Comparison of ENCODE assay signal across 22 cellular contexts in the genomic region with DNA sequence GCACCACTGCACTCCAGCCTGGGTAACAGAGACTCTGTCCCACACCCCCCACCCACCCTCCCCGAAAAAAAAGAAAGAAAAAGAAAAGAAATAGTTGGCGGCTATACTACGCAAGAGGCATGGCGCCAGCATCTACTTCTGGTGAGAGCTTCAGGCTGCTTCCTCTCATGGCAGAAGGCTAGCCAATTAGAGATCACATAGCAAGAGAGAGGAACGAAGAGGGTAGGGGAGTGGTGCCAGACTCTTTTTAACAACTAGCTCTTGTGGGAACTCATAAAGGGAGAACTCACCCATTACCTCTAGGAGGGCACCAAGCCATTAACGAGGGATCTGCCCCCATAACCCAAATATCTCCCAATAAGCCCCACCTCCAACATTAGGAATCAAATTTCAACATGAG. TPM values are rescaled to one million over a fixed set of nuclear protein-coding genes. Genes with fewer than 3 reads are reported as not detected.
DNase-seq lines count a peak whose midpoint lies in the region; ATAC-seq and TF ChIP-seq lines count a peak whose summit lies in the region.
"Had no signal": no experiment of that assay in that cellular context is flagged by ENCODE, and none has a peak within 500 bp of the region (broad histone marks: within the 10 kb centered on the region; RNA-seq: fewer than 3 reads in every experiment).

No MANE protein-coding gene starts in this region.

- H3K4ac ChIP-seq in mesenchymal stem cell (ENCODE audit: low read depth in 1 of 2, low read length in 2 of 2): no peak overlapping the region

- peak overlapping the region; percentile 18 for H2AK5ac ChIP-seq in mesenchymal stem cell (ENCODE audit: low read length, severe bottlenecking)

- peak overlapping the region; percentile 38 for H3K27ac Mint-ChIP-seq in stimulated activated naive B cell treated with anti-CD40 and anti-IgM and Interleukin-4, amounts not matched to agents 10 μg/mL and 1 μg/mL and 100 μg/mL, for 72 hours
- no peak overlapping the region for H3K27ac Mint-ChIP-seq in activated T-cell treated with anti-CD3 and anti-CD28 coated beads, Interleukin-2, amount 50 U/mL, for 72 hours
- H3K27ac Mint-ChIP-seq: activated CD8-positive, alpha-beta T cell treated with anti-CD3 and anti-CD28 coated beads, Interleukin-2, amount 10 ng/mL, durations not matched to agents 7 days and 5 days; naive thymus-derived CD4-positive, alpha-beta T cell had no signal

- no peak overlapping the region for H3K14ac ChIP-seq in mesenchymal stem cell (ENCODE audit: low read length in 2 of 2)

- no peak for ATAC-seq in SK-N-SH treated with all-trans-retinoic acid at 6 μM for 48 hours
- ATAC-seq in stimulated activated naive B cell treated with anti-CD40 and anti-IgM and Interleukin-4, amounts not matched to agents 10 μg/mL and 1 μg/mL and 100 μg/mL, for 72 hours (replicated peaks): no peak
- ATAC-seq in activated T-cell treated with anti-CD3 and anti-CD28 coated beads, Interleukin-2, amount 50 U/mL, for 72 hours (replicated peaks in 1 of 2): no peak
- ATAC-seq in HG03025 (IDR thresholded peaks at IDR 0.05; ENCODE audit: low FRiP score, unreplicated experiment): no peak
- ATAC-seq: activated CD8-positive, alpha-beta T cell treated with anti-CD3 and anti-CD28 coated beads, Interleukin-2, amount 10 ng/mL, durations not matched to agents 7 days and 5 days; naive thymus-derived CD4-positive, alpha-beta T cell had no signal

- DNase-seq in SK-N-SH: no peak
- no peak for DNase-seq in SJCRH30
- DNase-seq in mesenchymal stem cell: no peak
- no peak for DNase-seq in stimulated activated naive B cell treated with anti-CD40 and anti-IgM and Interleukin-4, amounts not matched to agents 10 μg/mL and 1 μg/mL and 100 μg/mL, for 72 hours
- DNase-seq in activated T-cell treated with anti-CD3 and anti-CD28 coated beads, Interleukin-2, amount 50 U/mL, for 72 hours: no peak
- DNase-seq in Karpas-422: no peak
- DNase-seq: 8988T; activated CD4-positive, CD25-positive, alpha-beta regulatory T cell treated with anti-CD3 and anti-CD28 coated beads, Interleukin-2, amount 50 U/mL, for 72 hours; activated CD8-positive, alpha-beta T cell treated with anti-CD3 and anti-CD28 coated beads, Interleukin-2, amount 10 ng/mL, durations not matched to agents 7 days and 5 days; activated naive CD4-positive, alpha-beta T cell treated with Interleukin-2 at 50 U/mL for 16 hours; activated T-cell treated with anti-CD3 and anti-CD28 coated beads, Interleukin-2, amount 50 U/mL, for 1 hour; amniotic stem cell; Calu3; naive thymus-derived CD4-positive, alpha-beta T cell; NCI-H146; posterior cingulate gyrus; stomach; T-helper 9 cell; upper lobe of left lung had no signal

- peak overlapping the region in 1 of 2 experiments; percentile 14 for H2BK12ac ChIP-seq in mesenchymal stem cell (ENCODE audit: low read length in 2 of 2)

- peaks cover 98% of the 10 kb centered on the region for H3K79me2 ChIP-seq in SK-N-SH (ENCODE audit: insufficient read depth)
- H3K79me2 ChIP-seq in Karpas-422 (ENCODE audit: low read length): no peaks in the 10 kb centered on the region

- H2AFZ ChIP-seq in SK-N-SH (ENCODE audit: low read depth): no peak overlapping the region
- H2AFZ ChIP-seq in mesenchymal stem cell (ENCODE audit: low read depth, low read length): no peak overlapping the region
- H2AFZ ChIP-seq in Karpas-422 (ENCODE audit: low read length): no peak overlapping the region

- H4K20me1 ChIP-seq in SK-N-SH (ENCODE audit: insufficient read depth): peaks cover 3% of the 10 kb centered on the region; the same call in 1 of the 2 replicates
- peaks cover 24% of the 10 kb centered on the region; the same call in 1 of the 2 replicates for H4K20me1 ChIP-seq in Karpas-422 (ENCODE audit: insufficient read depth, low read depth, low read length)
- H4K20me1 ChIP-seq: BLaER1 treated with 17β-estradiol and CSF1 and Interleukin-3, amounts not matched to agents 10 nM and 100 nM had no signal

- no peak for TF ChIP-seq EP300 in SK-N-SH (IDR thresholded peaks at IDR 0.05; ENCODE audit: borderline replicate concordance in 1 of 2, low read depth in 1 of 2, low read length in 1 of 2)

- peak overlapping the region in 1 of 2 experiments; percentile 30 for H3K18ac ChIP-seq in mesenchymal stem cell (ENCODE audit: low read depth in 1 of 2, low read length in 2 of 2)

- peak overlapping the region; percentile 35 for H2BK5ac ChIP-seq in mesenchymal stem cell (ENCODE audit: low read depth, low read length, poor library complexity, severe bottlenecking)

- POLR2A ChIA-PET in SK-N-SH (lab: Yijun Ruan, JAX): no interaction called here

- H3K79me1 ChIP-seq in mesenchymal stem cell (replicated peaks; ENCODE audit: low read length, poor library complexity, severe bottlenecking): peaks cover 10% of the 10 kb centered on the region

- H3K36me3 ChIP-seq in SK-N-SH (replicated peaks in 1 of 2; ENCODE audit: control insufficient read depth in 1 of 2, insufficient read depth in 2 of 2, low read length in 1 of 2): no peaks in the 10 kb centered on the region
- H3K36me3 ChIP-seq in SJCRH30: no peaks in the 10 kb centered on the region
- H3K36me3 ChIP-seq in mesenchymal stem cell (ENCODE audit: control insufficient read depth in 1 of 2, insufficient read depth in 2 of 2, low read depth in 1 of 2, low read length in 2 of 2): no peaks in the 10 kb centered on the region
- no peaks in the 10 kb centered on the region for H3K36me3 ChIP-seq in Karpas-422 (ENCODE audit: insufficient read depth, low read length)
- H3K36me3 ChIP-seq: BLaER1 treated with 17β-estradiol and CSF1 and Interleukin-3, amounts not matched to agents 10 nM and 100 nM; stomach; upper lobe of left lung had no signal

- WGBS in SK-N-SH (ENCODE audit: low lambda C conversion rate): 95% methylated on average over 6 of the region's 6 CpGs
- WGBS in mesenchymal stem cell: 91% methylated on average over 6 of the region's 6 CpGs

- peaks cover 4 to 8% of the 10 kb centered on the region in 2 experiments; a peak in 3 of 4 replicates for H3K4me1 ChIP-seq in SK-N-SH (ENCODE audit: control insufficient read depth in 1 of 2, insufficient read depth in 2 of 2, low read depth in 1 of 2, low read length in 1 of 2)
- peaks cover 17% of the 10 kb centered on the region for H3K4me1 ChIP-seq in SJCRH30
- peaks cover 9% of the 10 kb centered on the region for H3K4me1 ChIP-seq in mesenchymal stem cell (ENCODE audit: control insufficient read depth, insufficient read depth, low read depth, low read length)
- peaks cover 39% of the 10 kb centered on the region for H3K4me1 ChIP-seq in Karpas-422 (ENCODE audit: low read length)

- no peak overlapping the region for H4K91ac ChIP-seq in mesenchymal stem cell (ENCODE audit: low read length)

- no peak overlapping the region for H3K4me3 ChIP-seq in SK-N-SH (ENCODE audit: low read depth in 2 of 2, low read length in 1 of 2)
- H3K4me3 ChIP-seq in SJCRH30: no peak overlapping the region
- no peak overlapping the region for H3K4me3 ChIP-seq in mesenchymal stem cell (ENCODE audit: insufficient read depth in 1 of 2, low read depth in 1 of 2, low read length in 2 of 2)
- H3K4me3 ChIP-seq in Karpas-422 (ENCODE audit: low read length): no peak overlapping the region
- H3K4me3 ChIP-seq: BLaER1 treated with 17β-estradiol and CSF1 and Interleukin-3, amounts not matched to agents 10 nM and 100 nM; stomach; upper lobe of left lung had no signal

- H3K27me3 Mint-ChIP-seq in stimulated activated naive B cell treated with anti-CD40 and anti-IgM and Interleukin-4, amounts not matched to agents 10 μg/mL and 1 μg/mL and 100 μg/mL, for 72 hours: no peaks in the 10 kb centered on the region
- peaks cover 29% of the 10 kb centered on the region for H3K27me3 Mint-ChIP-seq in activated T-cell treated with anti-CD3 and anti-CD28 coated beads, Interleukin-2, amount 50 U/mL, for 72 hours (ENCODE audit: low read depth)

- peaks cover 31 to 48% of the 10 kb centered on the region in 2 donors for H3K4me1 Mint-ChIP-seq in stimulated activated naive B cell treated with anti-CD40 and anti-IgM and Interleukin-4, amounts not matched to agents 10 μg/mL and 1 μg/mL and 100 μg/mL, for 72 hours
- peaks cover 6% of the 10 kb centered on the region for H3K4me1 Mint-ChIP-seq in activated T-cell treated with anti-CD3 and anti-CD28 coated beads, Interleukin-2, amount 50 U/mL, for 72 hours (ENCODE audit: low read depth)

- peaks cover 5 to 13% of the 10 kb centered on the region in 2 donors for H3K9me3 Mint-ChIP-seq in stimulated activated naive B cell treated with anti-CD40 and anti-IgM and Interleukin-4, amounts not matched to agents 10 μg/mL and 1 μg/mL and 100 μg/mL, for 72 hours
- no peaks in the 10 kb centered on the region for H3K9me3 Mint-ChIP-seq in activated T-cell treated with anti-CD3 and anti-CD28 coated beads, Interleukin-2, amount 50 U/mL, for 72 hours

- H4K8ac ChIP-seq in mesenchymal stem cell (ENCODE audit: low read length): no peak overlapping the region

- no peak overlapping the region for H2BK15ac ChIP-seq in mesenchymal stem cell (ENCODE audit: low read depth, poor library complexity, severe bottlenecking)

- peaks cover 18 to 20% of the 10 kb centered on the region in 2 donors for H3K36me3 Mint-ChIP-seq in stimulated activated naive B cell treated with anti-CD40 and anti-IgM and Interleukin-4, amounts not matched to agents 10 μg/mL and 1 μg/mL and 100 μg/mL, for 72 hours
- peaks cover 0 to 2% of the 10 kb centered on the region in 2 donors for H3K36me3 Mint-ChIP-seq in activated T-cell treated with anti-CD3 and anti-CD28 coated beads, Interleukin-2, amount 50 U/mL, for 72 hours (ENCODE audit: insufficient read depth in 2 of 2)
- H3K36me3 Mint-ChIP-seq: naive thymus-derived CD4-positive, alpha-beta T cell had no signal

- H3K4me2 ChIP-seq in SK-N-SH: 0 out of 2 replicates have a peak overlapping the region, but pooled peaks have one; percentile 22
- H3K4me2 ChIP-seq in mesenchymal stem cell (ENCODE audit: low read length, poor library complexity, severe bottlenecking): no peak overlapping the region
- H3K4me2 ChIP-seq in Karpas-422 (ENCODE audit: low read depth, low read length, poor library complexity, severe bottlenecking): no peak overlapping the region
- H3K4me2 ChIP-seq: BLaER1 treated with 17β-estradiol and CSF1 and Interleukin-3, amounts not matched to agents 10 nM and 100 nM had no signal

- H3K9me2 ChIP-seq in SK-N-SH (no peaks in the 10 kb centered on the region), Karpas-422 (replicated peaks; ENCODE audit: insufficient read depth, low read length) (no peaks in the 10 kb centered on the region)

- H3K4me3 Mint-ChIP-seq in stimulated activated naive B cell treated with anti-CD40 and anti-IgM and Interleukin-4, amounts not matched to agents 10 μg/mL and 1 μg/mL and 100 μg/mL, for 72 hours: no peak overlapping the region
- no peak overlapping the region for H3K4me3 Mint-ChIP-seq in activated T-cell treated with anti-CD3 and anti-CD28 coated beads, Interleukin-2, amount 50 U/mL, for 72 hours
- H3K4me3 Mint-ChIP-seq: activated CD8-positive, alpha-beta T cell treated with anti-CD3 and anti-CD28 coated beads, Interleukin-2, amount 10 ng/mL, durations not matched to agents 7 days and 5 days; naive thymus-derived CD4-positive, alpha-beta T cell had no signal

- no peak for TF ChIP-seq RAD21 in SK-N-SH (IDR thresholded peaks at IDR 0.05; ENCODE audit: low read length)

- H3F3A ChIP-seq in SK-N-SH (replicated peaks; ENCODE audit: insufficient read depth): no peaks in the 10 kb centered on the region

- H3K27ac ChIP-seq in SK-N-SH (ENCODE audit: low read depth in 2 of 2, low read length in 1 of 2) (peak overlapping the region in 1 of 2 experiments; percentile 51; a peak in 2 of 4 replicates), SJCRH30 (peak overlapping the region; percentile 25; the same call in 1 of the 2 replicates), mesenchymal stem cell (ENCODE audit: low read length, poor library complexity, severe bottlenecking) (peak overlapping the region; percentile 82), Karpas-422 (ENCODE audit: low read length) (no peak overlapping the region)
- H3K27ac ChIP-seq: BLaER1 treated with 17β-estradiol and CSF1 and Interleukin-3, amounts not matched to agents 10 nM and 100 nM; upper lobe of left lung had no signal

- H3K9ac ChIP-seq in SK-N-SH (no peak overlapping the region), mesenchymal stem cell (ENCODE audit: low read length) (no peak overlapping the region), Karpas-422 (ENCODE audit: low read length) (no peak overlapping the region)
- H3K9ac ChIP-seq: BLaER1 treated with 17β-estradiol and CSF1 and Interleukin-3, amounts not matched to agents 10 nM and 100 nM had no signal

- H3K9me3 ChIP-seq in SK-N-SH (no peaks in the 10 kb centered on the region), SJCRH30 (replicated peaks) (no peaks in the 10 kb centered on the region), mesenchymal stem cell (ENCODE audit: control insufficient read depth, low read length) (no peaks in the 10 kb centered on the region), Karpas-422 (ENCODE audit: low read length) (no peaks in the 10 kb centered on the region)
- H3K9me3 ChIP-seq: stomach, upper lobe of left lung had no signal

- H2BK120ac ChIP-seq in mesenchymal stem cell (ENCODE audit: low read depth, low read length): no peak overlapping the region

- no peak for TF ChIP-seq CTCF in SK-N-SH (IDR thresholded peaks at IDR 0.05)

- H3K23ac ChIP-seq in mesenchymal stem cell (ENCODE audit: low read length in 2 of 2): no peak overlapping the region

- CTCF ChIA-PET in SK-N-SH (lab: Yijun Ruan, JAX): interaction anchor here (0.9 kb wide), 1 partner anchor 182 kb away, joined by 3 read pairs; no protein-coding TSS in a partner anchor

- no peaks in the 10 kb centered on the region for H3K27me3 ChIP-seq in SK-N-SH (ENCODE audit: insufficient read depth)
- H3K27me3 ChIP-seq in SJCRH30: no peaks in the 10 kb centered on the region
- no peaks in the 10 kb centered on the region for H3K27me3 ChIP-seq in mesenchymal stem cell (ENCODE audit: control insufficient read depth in 1 of 2, insufficient read depth in 1 of 2, low read length in 2 of 2)
- H3K27me3 ChIP-seq in Karpas-422 (ENCODE audit: low read length): no peaks in the 10 kb centered on the region
- H3K27me3 ChIP-seq: BLaER1 treated with 17β-estradiol and CSF1 and Interleukin-3, amounts not matched to agents 10 nM and 100 nM; stomach; upper lobe of left lung had no signal

RNA-seq across cellular contexts. Expression of gene DENND5B, which starts 6.2 kb away (rescaled TPM):
- polyA plus RNA-seq in SK-N-SH (2012; rRNA removed): 5.3 and 9.0 TPM in 2 replicates
- 7.7 and 8.5 TPM in 2 replicates for polyA plus RNA-seq in SK-N-SH (2012; cell fraction: cytosol; rRNA removed)
- 4.4 and 8.2 TPM in 2 replicates for polyA plus RNA-seq in SK-N-SH (2012; cell fraction: nucleus; rRNA removed)
- total RNA-seq in SJCRH30 (2014; rRNA removed; shearing (Covaris generic)): 20.8 and 22.4 TPM in 2 replicates
- polyA plus RNA-seq in mesenchymal stem cell (2013, experiment 1 of 2): 9.2 TPM
- 9.0 TPM for polyA plus RNA-seq in mesenchymal stem cell (2013, experiment 2 of 2)
- total RNA-seq in activated T-cell treated with anti-CD3 and anti-CD28 coated beads, Interleukin-2, amount 50 U/mL, for 72 hours: under 1 TPM; 0.76 to 0.77 TPM
- total RNA-seq in Karpas-422 (2014; rRNA removed; shearing (Covaris generic); ENCODE audit: low replicate concordance): 4.7 and 5.5 TPM in 2 replicates
- polyA plus RNA-seq: naive thymus-derived CD4-positive, alpha-beta T cell had no signal
